ENCODE assay signal across 18 cellular contexts in genomic region chr4:147801820-147802219, GRCh38.
DNase-seq lines count a peak whose midpoint lies in the region; ATAC-seq lines count a peak whose summit lies in the region.
"Had no signal": no experiment of that assay in that cellular context is flagged by ENCODE, and none has a peak within 500 bp of the region (broad histone marks: within the 10 kb centered on the region; RNA-seq: fewer than 3 reads in every experiment).

No MANE protein-coding gene starts in this region.

- intact Hi-C loops in activated CD4-positive, alpha-beta T cell treated with anti-CD3 and anti-CD28 coated beads, Interleukin-2, amount 10 ng/mL, durations not matched to agents 24 days and 14 days (cut with micrococcal nuclease): loop anchor here (5.0 kb wide), 1 partner anchor 140 kb away; no protein-coding TSS in a partner anchor

- no peak for DNase-seq in activated CD4-positive, alpha-beta T cell treated with anti-CD3 and anti-CD28 coated beads, Interleukin-2, amount 10 ng/mL, durations not matched to agents 24 days and 14 days
- no peak for DNase-seq in activated CD4-positive, alpha-beta T cell treated with anti-CD3 and anti-CD28 coated beads, Interleukin-2, amount 50 U/mL, for 48 hours
- DNase-seq in NCI-H446 (lab: John Stamatoyannopoulos, UW) (peak; percentile 57 to 79), AML-193 (lab: John Stamatoyannopoulos, UW) (no peak), ecto neural progenitor cell (ENCODE audit: low spot score) (no peak)
- DNase-seq: C1 segment of cervical spinal cord, DMS 273 treated with DMSO at 0.1 percent for 48 hours, GF-D8, NCI-H1105 treated with DMSO at 0.1 percent for 48 hours, NCI-H1930, NCI-H510A, NCI-H774, PC-9 had no signal

- H3K9me3 Mint-ChIP-seq in activated CD4-positive, alpha-beta T cell treated with anti-CD3 and anti-CD28 coated beads, Interleukin-2, amount 10 ng/mL, durations not matched to agents 24 days and 14 days: peaks cover 3% of the 10 kb centered on the region
- H3K9me3 Mint-ChIP-seq: GM23338 had no signal

- H3K27me3 ChIP-seq in muscle layer of colon (ENCODE audit: control insufficient read depth in 1 of 2, insufficient read depth in 2 of 2, low read length in 2 of 2) (no peaks in the 10 kb centered on the region), skeletal muscle tissue (ENCODE audit: control insufficient read depth in 3 of 3, insufficient read depth in 3 of 3, low read length in 3 of 3) (no peaks in the 10 kb centered on the region)
- H3K27me3 ChIP-seq: SJSA1 had no signal

- H3K9me3 ChIP-seq in muscle layer of colon (ENCODE audit: low read length) (no peaks in the 10 kb centered on the region), skeletal muscle tissue (ENCODE audit: control insufficient read depth in 3 of 3, low read length in 3 of 3) (no peaks in the 10 kb centered on the region)
- H3K9me3 ChIP-seq: SJSA1 had no signal

- H3K27me3 Mint-ChIP-seq in activated CD4-positive, alpha-beta T cell treated with anti-CD3 and anti-CD28 coated beads, Interleukin-2, amount 10 ng/mL, durations not matched to agents 24 days and 14 days: peaks cover 15% of the 10 kb centered on the region

- H3K27ac ChIP-seq in muscle layer of colon (ENCODE audit: low read depth, low read length) (peak overlapping the region; percentile 7), skeletal muscle tissue (ENCODE audit: low read depth, low read length) (peak overlapping the region; percentile 28)
- H3K27ac ChIP-seq: PC-9, SJSA1 had no signal

- H3K4me3 ChIP-seq in muscle layer of colon (ENCODE audit: low read depth in 1 of 2, low read length in 2 of 2) (no peak overlapping the region), skeletal muscle tissue (ENCODE audit: low read length in 3 of 3) (no peak overlapping the region)
- H3K4me3 ChIP-seq: GM23338, PC-9, SJSA1 had no signal

- H3K9ac ChIP-seq in muscle layer of colon (ENCODE audit: low read length): no peak overlapping the region
- H3K9ac ChIP-seq in skeletal muscle tissue (ENCODE audit: low read depth in 1 of 3, low read length in 3 of 3): no peak overlapping the region

- H3K36me3 ChIP-seq in muscle layer of colon (ENCODE audit: insufficient read depth, low read length): no peaks in the 10 kb centered on the region
- H3K36me3 ChIP-seq in skeletal muscle tissue (ENCODE audit: control insufficient read depth in 3 of 3, insufficient read depth in 3 of 3, low read length in 3 of 3): no peaks in the 10 kb centered on the region
- H3K36me3 ChIP-seq: SJSA1 had no signal

- H3K36me3 Mint-ChIP-seq in activated CD4-positive, alpha-beta T cell treated with anti-CD3 and anti-CD28 coated beads, Interleukin-2, amount 10 ng/mL, durations not matched to agents 24 days and 14 days (ENCODE audit: low read depth): peaks cover 15% of the 10 kb centered on the region

- no peak for ATAC-seq in HG03521 (IDR thresholded peaks at IDR 0.05; ENCODE audit: unreplicated experiment)
- ATAC-seq: GM23338 had no signal

- no peak overlapping the region for H3K4me3 Mint-ChIP-seq in activated CD4-positive, alpha-beta T cell treated with anti-CD3 and anti-CD28 coated beads, Interleukin-2, amount 10 ng/mL, durations not matched to agents 24 days and 14 days
- H3K4me3 Mint-ChIP-seq: GM23338 had no signal

- H3K4me1 Mint-ChIP-seq in activated CD4-positive, alpha-beta T cell treated with anti-CD3 and anti-CD28 coated beads, Interleukin-2, amount 10 ng/mL, durations not matched to agents 24 days and 14 days: peaks cover 45% of the 10 kb centered on the region

- peak overlapping the region; percentile 53 for H3K27ac Mint-ChIP-seq in activated CD4-positive, alpha-beta T cell treated with anti-CD3 and anti-CD28 coated beads, Interleukin-2, amount 10 ng/mL, durations not matched to agents 24 days and 14 days
- H3K27ac Mint-ChIP-seq: GM23338 had no signal

- peaks cover 37% of the 10 kb centered on the region for H3K4me1 ChIP-seq in muscle layer of colon (ENCODE audit: insufficient read depth, low read length)
- H3K4me1 ChIP-seq in skeletal muscle tissue (ENCODE audit: control insufficient read depth in 3 of 3, insufficient read depth in 3 of 3, low read length in 3 of 3): peaks cover 19 to 38% (median 30%) of the 10 kb centered on the region in 3 donors

Comparison
In these comparisons a context has a peak if more than half of its experiments do, and no peak if none do; other contexts are left out.
1. DNase-seq: peak in NCI-H446 (2 of 2); none in activated CD4-positive, alpha-beta T cell treated with anti-CD3 and anti-CD28 coated beads, Interleukin-2, amount 10 ng/mL, durations not matched to agents 24 days and 14 days (single experiment), activated CD4-positive, alpha-beta T cell treated with anti-CD3 and anti-CD28 coated beads, Interleukin-2, amount 50 U/mL, for 48 hours (0 of 2), AML-193 (0 of 2) and ecto neural progenitor cell (single experiment).